In the genomic region with DNA sequence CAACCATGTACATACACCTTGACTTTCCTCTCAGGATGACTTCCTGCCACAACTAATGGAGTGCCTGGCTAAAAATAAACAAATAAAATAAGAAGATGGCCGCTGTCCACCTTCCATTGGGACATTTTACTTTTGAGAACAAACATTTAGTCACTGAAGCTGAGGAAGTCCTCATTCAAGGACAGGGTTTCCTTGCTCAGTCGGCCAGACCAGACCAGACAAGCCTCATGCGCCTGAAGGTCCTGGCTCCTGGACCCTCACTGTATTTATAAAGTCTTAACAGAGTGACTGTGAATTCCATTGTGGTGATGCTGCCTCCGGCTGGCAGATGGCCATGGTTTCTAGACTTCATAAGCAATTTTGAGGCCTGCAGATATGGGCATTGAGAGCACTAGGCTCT, we compare ENCODE assay signal across 9 cellular contexts.
A peak's percentile ranks its signal among the peaks of the same experiment; 100 is the strongest.
DNase-seq lines count a peak whose midpoint lies in the region; ATAC-seq and TF ChIP-seq lines count a peak whose summit lies in the region.
"Had no signal": no experiment of that assay in that cellular context is flagged by ENCODE, and none has a peak within 500 bp of the region (broad histone marks: within the 10 kb centered on the region; RNA-seq: fewer than 3 reads in every experiment).

No MANE protein-coding gene starts in this region.

- no peak overlapping the region for H4K5ac ChIP-seq in H9 (ENCODE audit: insufficient read length, low read depth, low read length)

- POLR2A ChIA-PET in HCT116 (lab: Charles Lee): interaction anchor here (1.1 to 1.7 kb wide), 2 partner anchors 9 to 42 kb away, joined by 3 to 6 read pairs; no protein-coding TSS in a partner anchor

- no peak overlapping the region for H2BK20ac ChIP-seq in H9 (ENCODE audit: low read depth, low read length, poor library complexity, severe bottlenecking)

- H2BK15ac ChIP-seq in H9 (ENCODE audit: low read depth, low read length): no peak overlapping the region

- no peaks in the 10 kb centered on the region for H3K36me3 ChIP-seq in HCT116 (ENCODE audit: control insufficient read depth in 1 of 2, insufficient read depth in 2 of 2, low read length in 2 of 2)
- H3K36me3 ChIP-seq in hepatocyte (replicated peaks; ENCODE audit: insufficient read depth, low read depth): no peaks in the 10 kb centered on the region
- H3K36me3 ChIP-seq in spleen: no peaks in the 10 kb centered on the region

- DNase-seq in HCT116 (ENCODE audit: low read depth, low spot score) (peak; percentile 16), amniotic epithelial cell (ENCODE audit: low read depth) (peak; percentile 94), hepatocyte (ENCODE audit: low spot score) (peak; percentile 66), spleen (no peak), H9 (no peak), iPS-NIHi11 (ENCODE audit: low spot score) (no peak), superior temporal gyrus (ENCODE audit: extremely low spot score) (no peak)
- DNase-seq: activated B cell treated with CpG ODN at 0.5 μM for 24 hours had no signal

- H3K23me2 ChIP-seq in H9 (ENCODE audit: insufficient read length, low read depth, low read length, poor library complexity, severe bottlenecking): no peaks in the 10 kb centered on the region

- H3K9me3 ChIP-seq in HCT116 (ENCODE audit: control insufficient read depth in 1 of 2, insufficient read depth in 1 of 2, low read depth in 1 of 2, low read length in 2 of 2) (no peaks in the 10 kb centered on the region), hepatocyte (ENCODE audit: low read depth) (no peaks in the 10 kb centered on the region), spleen (no peaks in the 10 kb centered on the region), H9 (ENCODE audit: control insufficient read depth, low read depth, low read length) (no peaks in the 10 kb centered on the region)

- no peaks in the 10 kb centered on the region for H3K9me2 ChIP-seq in HCT116 (ENCODE audit: insufficient read depth)
- H3K9me2 ChIP-seq in hepatocyte (replicated peaks; ENCODE audit: insufficient read depth): no peaks in the 10 kb centered on the region

- no peak overlapping the region for H3K4me3 ChIP-seq in HCT116 (replicated peaks in 1 of 2; ENCODE audit: low read depth in 1 of 2, low read length in 2 of 2)
- H3K4me3 ChIP-seq in hepatocyte: no peak overlapping the region
- no peak overlapping the region for H3K4me3 ChIP-seq in spleen

- intact Hi-C loops in HCT116 (cut with micrococcal nuclease): no loop called here
- intact Hi-C loops in spleen (cut with DNase I; ENCODE audit: low total_unique reads): no loop called here

- TF ChIP-seq CTCF in HCT116 (IDR thresholded peaks at IDR 0.05 in 2 of 3, conservative IDR thresholded peaks at IDR 0.05 in 1 of 3; ENCODE audit: borderline replicate concordance in 1 of 3, insufficient read depth in 1 of 3, low read depth in 2 of 3, low read length in 2 of 3) (no peak), hepatocyte (IDR thresholded peaks at IDR 0.05; ENCODE audit: poor library complexity) (no peak), spleen (IDR thresholded peaks at IDR 0.05 in 8 of 11, conservative IDR thresholded peaks at IDR 0.05 in 3 of 11) (no peak), H9 (conservative IDR thresholded peaks at IDR 0.05) (no peak)

- H3K27me3 Mint-ChIP-seq in H9 (ENCODE audit: low read depth): no peaks in the 10 kb centered on the region
- H3K27me3 Mint-ChIP-seq: activated B cell treated with CpG ODN at 0.5 μM for 24 hours had no signal

- H3K4ac ChIP-seq in H9 (ENCODE audit: low read depth, low read length): no peak overlapping the region

- H3K27ac ChIP-seq in HCT116 (ENCODE audit: low read depth, low read length): no peak overlapping the region
- H3K27ac ChIP-seq in hepatocyte: peak overlapping the region; percentile 89
- peak overlapping the region in 6 of 8 donors; percentile 52 to 88 (median 77) for H3K27ac ChIP-seq in spleen
- H3K27ac ChIP-seq in H9 (ENCODE audit: insufficient read length, low read depth, low read length): no peak overlapping the region

- no peak overlapping the region for H3K23ac ChIP-seq in H9 (ENCODE audit: insufficient read length, low read depth, low read length)

- H3K79me2 ChIP-seq in HCT116 (ENCODE audit: insufficient read depth, low read length): no peaks in the 10 kb centered on the region
- H3K79me2 ChIP-seq in hepatocyte: peaks cover 73% of the 10 kb centered on the region
- H3K79me2 ChIP-seq in H9 (ENCODE audit: insufficient read depth, low read length): no peaks in the 10 kb centered on the region

- H3K27me3 ChIP-seq in HCT116 (ENCODE audit: insufficient read depth, low read length): no peaks in the 10 kb centered on the region
- no peaks in the 10 kb centered on the region for H3K27me3 ChIP-seq in hepatocyte
- H3K27me3 ChIP-seq in spleen (replicated peaks in 1 of 7): no peaks in the 10 kb centered on the region
- H3K27me3 ChIP-seq in H9 (ENCODE audit: insufficient read depth, low read length): no peaks in the 10 kb centered on the region

- H3K4me2 ChIP-seq in HCT116 (ENCODE audit: low read length): peak overlapping the region; percentile 43
- H3K4me2 ChIP-seq in hepatocyte: peak overlapping the region; percentile 9
- no peak overlapping the region for H3K4me2 ChIP-seq in H9 (ENCODE audit: insufficient read depth, insufficient read length, low read length)

- no peak overlapping the region for H4K8ac ChIP-seq in H9 (replicated peaks; ENCODE audit: insufficient read length, low read depth, low read length)

- H2AK5ac ChIP-seq in H9 (ENCODE audit: insufficient read length, low read length): no peak overlapping the region

- H3K4me1 ChIP-seq in HCT116 (ENCODE audit: control insufficient read depth in 1 of 2, insufficient read depth in 2 of 2, low read length in 2 of 2) (peaks cover 9 to 16% of the 10 kb centered on the region in 2 experiments; a peak in 3 of 4 replicates), hepatocyte (ENCODE audit: insufficient read depth) (peaks cover 4% of the 10 kb centered on the region), spleen (peaks cover 17 to 91% (median 64%) of the 10 kb centered on the region in 6 donors), H9 (ENCODE audit: insufficient read depth, low read length) (no peaks in the 10 kb centered on the region; the same call in 1 of the 2 replicates)

- no peak overlapping the region for H2BK5ac ChIP-seq in H9 (ENCODE audit: insufficient read length, low read length)

- H2AFZ ChIP-seq in HCT116 (ENCODE audit: low read depth, low read length, poor library complexity, severe bottlenecking): peak overlapping the region; percentile 64
- no peak overlapping the region for H2AFZ ChIP-seq in hepatocyte
- H2AFZ ChIP-seq in H9 (ENCODE audit: low read length): no peak overlapping the region

- CTCF ChIA-PET in HCT116 (lab: Charles Lee): no interaction called here

- H3K14ac ChIP-seq in H9 (ENCODE audit: insufficient read depth, low read length): no peak overlapping the region

- H4K91ac ChIP-seq in H9 (ENCODE audit: insufficient read length, low read depth, low read length): no peak overlapping the region

- H3K36me3 Mint-ChIP-seq in H9 (ENCODE audit: insufficient read depth in 1 of 3, low read depth in 3 of 3): no peaks in the 10 kb centered on the region; a peak in 1 of 7 replicates

- no peak overlapping the region for H3K4me3 Mint-ChIP-seq in H9
- H3K4me3 Mint-ChIP-seq: activated B cell treated with CpG ODN at 0.5 μM for 24 hours had no signal

- 64% methylated on average over 4 of the region's 4 CpGs for WGBS in hepatocyte (ENCODE audit: low lambda C conversion rate, missing lambda C conversion rate)
- 64 to 86% (median 77%) methylated on average over 4 of the region's 4 CpGs for WGBS in spleen, 5 donors
- WGBS in H9 (ENCODE audit: extremely low coverage, insufficient read length, low lambda C conversion rate): no CpG with 5 or more reads among the region's 4 CpGs

- H3T11ph ChIP-seq in H9 (ENCODE audit: low read length): no peak overlapping the region

- no peaks in the 10 kb centered on the region for H3K79me1 ChIP-seq in H9 (ENCODE audit: insufficient read depth, low read depth, low read length, poor library complexity, severe bottlenecking)

- no peak overlapping the region for H2BK120ac ChIP-seq in H9 (ENCODE audit: low read depth, low read length, poor library complexity, severe bottlenecking)

- H3K18ac ChIP-seq in H9 (ENCODE audit: insufficient read length, low read depth, low read length): no peak overlapping the region

- peaks cover 3 to 7% of the 10 kb centered on the region in 2 experiments; a peak in 2 of 4 replicates for H3K4me1 Mint-ChIP-seq in H9

- no TSS peak for BruUV-seq in HCT116 (replicated peaks; lab: Mats Ljungman, UMichigan)

- H3K9me3 Mint-ChIP-seq in H9: no peaks in the 10 kb centered on the region

- H2BK12ac ChIP-seq in H9 (ENCODE audit: insufficient read length, low read depth, low read length): no peak overlapping the region

- RAD21 ChIA-PET in HCT116 (lab: Charles Lee; ENCODE audit: low non-redundant PET in 1 of 2, low total read pairs in 2 of 2, uncharacterized antibody in 2 of 2, unreplicated experiment in 2 of 2): no interaction called here

- ATAC-seq in HCT116: peak; percentile 54; the same call in 1 of the 2 replicates
- no peak for ATAC-seq in HG03175 (IDR thresholded peaks at IDR 0.05; ENCODE audit: unreplicated experiment)

- no peak overlapping the region for H3K56ac ChIP-seq in H9 (ENCODE audit: insufficient read length, low read depth, low read length)

- H4K20me1 ChIP-seq in HCT116 (ENCODE audit: insufficient read depth) (no peaks in the 10 kb centered on the region), hepatocyte (ENCODE audit: insufficient read depth, poor library complexity, severe bottlenecking) (no peaks in the 10 kb centered on the region), H9 (ENCODE audit: control insufficient read depth, insufficient read depth, insufficient read length) (no peaks in the 10 kb centered on the region)

- no peak overlapping the region for H3K9ac ChIP-seq in HCT116 (ENCODE audit: low read length)
- H3K9ac ChIP-seq in H9 (ENCODE audit: extremely low read depth, insufficient read length, low read length): no peak overlapping the region

- peak overlapping the region in 1 of 3 experiments; percentile 28; a peak in 1 of 7 replicates for H3K27ac Mint-ChIP-seq in H9
- H3K27ac Mint-ChIP-seq: activated B cell treated with CpG ODN at 0.5 μM for 24 hours had no signal

- TF ChIP-seq POLR2A in HCT116 (IDR thresholded peaks at IDR 0.05; ENCODE audit: borderline replicate concordance, extremely low read depth, insufficient read depth, insufficient read length) (no peak), spleen (IDR thresholded peaks at IDR 0.05) (no peak)

- no peak for TF ChIP-seq RAD21 in HCT116 (IDR thresholded peaks at IDR 0.05; ENCODE audit: low read depth)

TF ChIP-seq in HCT116, 20 proteins besides CTCF, POLR2A, EP300 and RAD21:
- TF ChIP-seq JUND (IDR thresholded peaks at IDR 0.05): 0 out of 2 replicates have a peak, but pooled peaks have one; percentile 32
- no peak for TF ChIP-seq ZFX (IDR thresholded peaks at IDR 0.05)
- peak; percentile 17; the same call in 1 of the 2 replicates for TF ChIP-seq FOSL1 (IDR thresholded peaks at IDR 0.05; ENCODE audit: low read depth)

Comparison
In these comparisons a context has a peak if more than half of its experiments do, and no peak if none do; other contexts are left out.
1. DNase-seq: peak in HCT116 (single experiment), amniotic epithelial cell (single experiment) and hepatocyte (single experiment); none in spleen (single experiment), H9 (single experiment), iPS-NIHi11 (single experiment) and superior temporal gyrus (single experiment).
2. H3K27ac ChIP-seq: peak in hepatocyte (single experiment) and spleen (6 of 8); none in HCT116 (single experiment) and H9 (single experiment).